18 cellular contexts compared by ENCODE assay signal in the genomic region with DNA sequence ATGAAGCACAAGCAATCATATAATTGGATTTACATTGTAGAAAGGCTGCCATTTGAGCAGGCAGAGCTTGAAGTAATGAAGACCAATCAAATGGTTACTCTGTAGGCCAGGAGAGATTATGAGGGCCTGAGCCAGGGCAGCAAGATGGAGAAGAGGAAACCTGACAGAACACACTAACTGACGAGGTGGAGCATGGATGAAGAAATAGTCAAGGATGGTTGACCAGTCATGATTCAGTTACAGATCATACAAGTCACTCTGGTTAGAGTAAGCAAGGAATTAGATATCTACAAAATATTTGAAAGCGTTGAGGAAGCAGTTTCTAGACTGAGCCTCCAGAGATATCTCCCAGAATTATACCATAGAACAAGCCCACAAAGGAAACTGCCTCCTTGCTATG.
DNase-seq lines count a peak whose midpoint lies in the region; FAIRE-seq and TF ChIP-seq lines count a peak whose summit lies in the region.
"Had no signal": no experiment of that assay in that cellular context is flagged by ENCODE, and none has a peak within 500 bp of the region (broad histone marks: within the 10 kb centered on the region; RNA-seq: fewer than 3 reads in every experiment).

No MANE protein-coding gene starts in this region.

- H3K27me3 ChIP-seq in keratinocyte (ENCODE audit: control insufficient read depth, extremely low read depth, insufficient read depth, low read length): no peaks in the 10 kb centered on the region

- H3K9ac ChIP-seq in keratinocyte (ENCODE audit: control insufficient read depth, extremely low read depth, insufficient read depth, low read length): no peak overlapping the region
- H3K9ac ChIP-seq: SK-N-SH had no signal

- FAIRE-seq in HTR-8/SVneo (lab: Jason Lieb, UNC) (peak; percentile 57), keratinocyte (lab: Jason Lieb, UNC) (peak; percentile 5)
- FAIRE-seq: GM12878, H1 had no signal

- no peak overlapping the region for H3K4me3 ChIP-seq in keratinocyte (ENCODE audit: control insufficient read depth in 2 of 3, extremely low read depth in 1 of 3, insufficient read depth in 2 of 3, low read depth in 1 of 3, low read length in 3 of 3)
- no peak overlapping the region for H3K4me3 ChIP-seq in lower leg skin (ENCODE audit: low read depth, poor library complexity, severe bottlenecking)
- H3K4me3 ChIP-seq: GM12878 had no signal

- intact Hi-C loops in lower leg skin (cut with DNase I; ENCODE audit: low total_unique reads): loop anchor here (10.0 kb wide), 1 partner anchor 431 kb away; no protein-coding TSS in a partner anchor

- H3K79me2 ChIP-seq in keratinocyte (ENCODE audit: control insufficient read depth, insufficient read depth, low read length): no peaks in the 10 kb centered on the region

- WGBS in lower leg skin, 2 donors: 87 to 89% methylated on average over 2 of the region's 2 CpGs

- no peaks in the 10 kb centered on the region for H4K20me1 ChIP-seq in keratinocyte (ENCODE audit: control insufficient read depth, extremely low read depth, insufficient read depth, low read length)

- TF ChIP-seq CTCF in keratinocyte (optimal IDR thresholded peaks at IDR 0.05 in 1 of 3, IDR thresholded peaks at IDR 0.05 in 1 of 3, conservative IDR thresholded peaks at IDR 0.05 in 1 of 3; ENCODE audit: extremely low read depth in 1 of 3, insufficient read depth in 2 of 3, low read length in 3 of 3): no peak
- TF ChIP-seq CTCF in lower leg skin (IDR thresholded peaks at IDR 0.05): no peak

- H3K4me2 ChIP-seq in keratinocyte (ENCODE audit: control insufficient read depth, extremely low read depth, insufficient read depth, low read depth, low read length): no peak overlapping the region
- H3K4me2 ChIP-seq: SK-N-SH had no signal

- dilution Hi-C loops in keratinocyte (cut with MboI; ENCODE audit: extremely low pct_ligation_motif_present, low sequenced_read_pairs): no loop called here

- H2AFZ ChIP-seq in keratinocyte (ENCODE audit: control insufficient read depth, low read length): no peak overlapping the region

- H3K4me1 ChIP-seq in keratinocyte (ENCODE audit: control insufficient read depth, extremely low read depth, insufficient read depth, low read length): peaks cover 22% of the 10 kb centered on the region

- H3K27ac ChIP-seq in keratinocyte (ENCODE audit: control insufficient read depth, insufficient read depth, low read length): no peak overlapping the region

- no peak for TF ChIP-seq POLR2A in lower leg skin (IDR thresholded peaks at IDR 0.05)

- no peaks in the 10 kb centered on the region for H3K36me3 ChIP-seq in keratinocyte (ENCODE audit: control insufficient read depth in 2 of 2, extremely low read depth in 1 of 2, insufficient read depth in 2 of 2, low read length in 2 of 2)

- H3K9me1 ChIP-seq in keratinocyte (ENCODE audit: control insufficient read depth, extremely low read depth, insufficient read depth, low read length): no peaks in the 10 kb centered on the region

- DNase-seq in ELR (ENCODE audit: low read depth) (peak; percentile 27), HTR-8/SVneo (ENCODE audit: insufficient read length, low spot score) (no peak), amniotic epithelial cell (ENCODE audit: low read depth) (peak; percentile 25), keratinocyte (ENCODE audit: low read depth, low spot score) (no peak), NCI-H524 (lab: John Stamatoyannopoulos, UW) (no peak), lower leg skin (ENCODE audit: low spot score in 2 of 2) (no peak)
- DNase-seq in stimulated activated CD4-positive, alpha-beta T cell treated with anti-CD3 and anti-CD28 coated beads, Interleukin-2, amount 100 ng/mL, for 48 hours: no peak
- DNase-seq: CD4-positive, CD25-positive, alpha-beta regulatory T cell; DMS53; GDM1; KBM-7; MM.1S; NCI-H2029; NCI-H69; SK-N-SH; SW 1271 had no signal

- H3K9me3 ChIP-seq in keratinocyte (ENCODE audit: control insufficient read depth, low read depth, low read length): no peaks in the 10 kb centered on the region

Comparison
In these comparisons a context has a peak if more than half of its experiments do, and no peak if none do; other contexts are left out.
1. DNase-seq: peak in ELR (single experiment) and amniotic epithelial cell (single experiment); none in HTR-8/SVneo (single experiment), keratinocyte (single experiment), stimulated activated CD4-positive, alpha-beta T cell treated with anti-CD3 and anti-CD28 coated beads, Interleukin-2, amount 100 ng/mL, for 48 hours (0 of 2), NCI-H524 (0 of 2) and lower leg skin (0 of 2).